Comparison of ENCODE assay signal across 8 cellular contexts in the genomic region with DNA sequence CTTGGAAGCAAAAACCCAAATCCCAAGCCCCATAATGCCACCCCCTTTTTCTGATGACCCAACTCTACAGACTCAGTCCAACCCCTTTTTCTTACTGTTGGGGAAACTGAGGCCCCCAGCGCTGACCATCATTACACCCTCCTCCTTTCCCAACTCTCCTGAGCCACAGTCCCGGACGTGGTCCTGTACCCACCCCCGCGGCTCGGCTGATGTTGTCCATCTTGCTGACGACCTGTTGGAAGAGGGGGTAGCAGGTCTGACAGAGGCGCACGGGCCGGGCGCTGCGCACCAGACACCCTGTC. TPM values are rescaled to one million over a fixed set of nuclear protein-coding genes. Genes with fewer than 3 reads are reported as not detected.
DNase-seq lines count a peak whose midpoint lies in the region; ATAC-seq and TF ChIP-seq lines count a peak whose summit lies in the region.

No MANE protein-coding gene starts in this region.

- H2AFZ ChIP-seq in SK-N-SH (ENCODE audit: low read depth) = peak overlapping the region; percentile 87; the same call in 1 of the 2 replicates

- POLR2A ChIA-PET in SK-N-SH (lab: Yijun Ruan, JAX) = no interaction called here

- ATAC-seq in GM18499 (IDR thresholded peaks at IDR 0.05; ENCODE audit: insufficient read depth, unreplicated experiment) (peak; percentile 21), HG02678 (IDR thresholded peaks at IDR 0.05; ENCODE audit: unreplicated experiment) (peak; percentile 31)

- H3K4me1 Mint-ChIP-seq in progenitor cell of endocrine pancreas (ENCODE audit: low read depth) = peaks cover 10% of the 10 kb centered on the region

- peak overlapping the region; percentile 93 for H3K4me2 ChIP-seq in SK-N-SH

- H3K27me3 Mint-ChIP-seq in progenitor cell of endocrine pancreas = peaks cover 14% of the 10 kb centered on the region

- H3K9me3 Mint-ChIP-seq in progenitor cell of endocrine pancreas (ENCODE audit: low read depth) = no peaks in the 10 kb centered on the region

- H3K27ac Mint-ChIP-seq in progenitor cell of endocrine pancreas = peak overlapping the region; percentile 64

- no peak for TF ChIP-seq EP300 in SK-N-SH (IDR thresholded peaks at IDR 0.05; ENCODE audit: borderline replicate concordance in 1 of 2, low read depth in 1 of 2, low read length in 1 of 2)

- peaks cover 12% of the 10 kb centered on the region; the same call in 1 of the 2 replicates for H3K79me2 ChIP-seq in SK-N-SH (ENCODE audit: insufficient read depth)

- H3K4me1 ChIP-seq in SK-N-SH (ENCODE audit: control insufficient read depth in 1 of 2, insufficient read depth in 2 of 2, low read depth in 1 of 2, low read length in 1 of 2) = peaks cover 4 to 11% of the 10 kb centered on the region in 2 experiments; a peak in 3 of 4 replicates

- peak overlapping the region; percentile 70 for H3K9ac ChIP-seq in SK-N-SH

- no peaks in the 10 kb centered on the region for H3K36me3 ChIP-seq in SK-N-SH (replicated peaks in 1 of 2; ENCODE audit: control insufficient read depth in 1 of 2, insufficient read depth in 2 of 2, low read length in 1 of 2)

- CTCF ChIA-PET in SK-N-SH (lab: Yijun Ruan, JAX) = interaction anchor here (1.2 kb wide), 1 partner anchor 453 kb away, joined by 3 read pairs; no protein-coding TSS in a partner anchor

- no peak for TF ChIP-seq RAD21 in SK-N-SH (IDR thresholded peaks at IDR 0.05; ENCODE audit: low read length)

- no peak for DNase-seq in SK-N-SH
- no peak for DNase-seq in fibroblast of villous mesenchyme (ENCODE audit: low read depth)
- DNase-seq in progenitor cell of endocrine pancreas (ENCODE audit: low spot score, unreplicated experiment) = no peak
- no peak for DNase-seq in C1 segment of cervical spinal cord (lab: John Stamatoyannopoulos, UW)
- DNase-seq in NCI-H2171 treated with DMSO at 0.1 percent for 48 hours (lab: John Stamatoyannopoulos, UW) = no peak
- no peak for DNase-seq in SK-N-DZ (ENCODE audit: low spot score)

- H3K9me3 ChIP-seq in SK-N-SH = no peaks in the 10 kb centered on the region

- no peaks in the 10 kb centered on the region for H3K27me3 ChIP-seq in SK-N-SH (ENCODE audit: insufficient read depth)

- H3K36me3 Mint-ChIP-seq in progenitor cell of endocrine pancreas (ENCODE audit: insufficient read depth) = peaks cover 2% of the 10 kb centered on the region

- TF ChIP-seq CTCF in SK-N-SH (IDR thresholded peaks at IDR 0.05) = no peak
- no peak for TF ChIP-seq CTCF in fibroblast of villous mesenchyme (IDR thresholded peaks at IDR 0.05; ENCODE audit: insufficient read depth, low read depth, low read length)
- TF ChIP-seq CTCF in progenitor cell of endocrine pancreas (IDR thresholded peaks at IDR 0.05; ENCODE audit: unreplicated experiment) = no peak

- 0% methylated on average over 7 of the region's 12 CpGs for WGBS in SK-N-SH (ENCODE audit: low lambda C conversion rate)

- H3K9me2 ChIP-seq in SK-N-SH = no peaks in the 10 kb centered on the region

- no peaks in the 10 kb centered on the region for H4K20me1 ChIP-seq in SK-N-SH (ENCODE audit: insufficient read depth)

- peak overlapping the region; percentile 90 to 94 for H3K4me3 ChIP-seq in SK-N-SH (ENCODE audit: low read depth in 2 of 2, low read length in 1 of 2)
- peak overlapping the region; percentile 89 for H3K4me3 ChIP-seq in fibroblast of villous mesenchyme (ENCODE audit: low read depth, low read length)

- peak overlapping the region; percentile 76 for H3K4me3 Mint-ChIP-seq in progenitor cell of endocrine pancreas (ENCODE audit: low read depth)

- no peaks in the 10 kb centered on the region for H3F3A ChIP-seq in SK-N-SH (replicated peaks; ENCODE audit: insufficient read depth)

- peak overlapping the region in 1 of 2 experiments; percentile 46; a peak in 1 of 4 replicates for H3K27ac ChIP-seq in SK-N-SH (ENCODE audit: low read depth in 2 of 2, low read length in 1 of 2)

TF ChIP-seq in SK-N-SH, 30 proteins besides CTCF, POLR2A, EP300 and RAD21:
- TF ChIP-seq MXI1 (IDR thresholded peaks at IDR 0.05; ENCODE audit: low read depth, low read length) = no peak
- TF ChIP-seq YY1 (IDR thresholded peaks at IDR 0.05; ENCODE audit: low read depth) = no peak
- no peak for TF ChIP-seq SMC3 (IDR thresholded peaks at IDR 0.05; ENCODE audit: low read depth, low read length)
- no peak for TF ChIP-seq JUND (IDR thresholded peaks at IDR 0.05)
- TF ChIP-seq, protein P1, sequence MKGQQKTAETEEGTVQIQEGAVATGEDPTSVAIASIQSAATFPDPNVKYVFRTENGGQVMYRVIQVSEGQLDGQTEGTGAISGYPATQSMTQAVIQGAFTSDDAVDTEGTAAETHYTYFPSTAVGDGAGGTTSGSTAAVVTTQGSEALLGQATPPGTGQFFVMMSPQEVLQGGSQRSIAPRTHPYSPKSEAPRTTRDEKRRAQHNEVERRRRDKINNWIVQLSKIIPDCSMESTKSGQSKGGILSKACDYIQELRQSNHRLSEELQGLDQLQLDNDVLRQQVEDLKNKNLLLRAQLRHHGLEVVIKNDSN (IDR thresholded peaks at IDR 0.05; ENCODE audit: borderline replicate concordance, low read depth) = no peak
- no peak for TF ChIP-seq RFX5 (IDR thresholded peaks at IDR 0.05; ENCODE audit: low read length)
- TF ChIP-seq, protein P2, sequence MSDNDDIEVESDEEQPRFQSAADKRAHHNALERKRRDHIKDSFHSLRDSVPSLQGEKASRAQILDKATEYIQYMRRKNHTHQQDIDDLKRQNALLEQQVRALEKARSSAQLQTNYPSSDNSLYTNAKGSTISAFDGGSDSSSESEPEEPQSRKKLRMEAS (IDR thresholded peaks at IDR 0.05; ENCODE audit: low read depth) = no peak
- TF ChIP-seq EZH2phosphoT487 (IDR thresholded peaks at IDR 0.05; ENCODE audit: borderline replicate concordance, low read depth) = no peak
- TF ChIP-seq NFIC (IDR thresholded peaks at IDR 0.05; ENCODE audit: borderline replicate concordance) = no peak
- TF ChIP-seq, protein P3, sequence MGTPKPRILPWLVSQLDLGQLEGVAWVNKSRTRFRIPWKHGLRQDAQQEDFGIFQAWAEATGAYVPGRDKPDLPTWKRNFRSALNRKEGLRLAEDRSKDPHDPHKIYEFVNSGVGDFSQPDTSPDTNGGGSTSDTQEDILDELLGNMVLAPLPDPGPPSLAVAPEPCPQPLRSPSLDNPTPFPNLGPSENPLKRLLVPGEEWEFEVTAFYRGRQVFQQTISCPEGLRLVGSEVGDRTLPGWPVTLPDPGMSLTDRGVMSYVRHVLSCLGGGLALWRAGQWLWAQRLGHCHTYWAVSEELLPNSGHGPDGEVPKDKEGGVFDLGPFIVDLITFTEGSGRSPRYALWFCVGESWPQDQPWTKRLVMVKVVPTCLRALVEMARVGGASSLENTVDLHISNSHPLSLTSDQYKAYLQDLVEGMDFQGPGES (IDR thresholded peaks at IDR 0.05; ENCODE audit: low read depth, low read length) = no peak
- TF ChIP-seq, protein P4, sequence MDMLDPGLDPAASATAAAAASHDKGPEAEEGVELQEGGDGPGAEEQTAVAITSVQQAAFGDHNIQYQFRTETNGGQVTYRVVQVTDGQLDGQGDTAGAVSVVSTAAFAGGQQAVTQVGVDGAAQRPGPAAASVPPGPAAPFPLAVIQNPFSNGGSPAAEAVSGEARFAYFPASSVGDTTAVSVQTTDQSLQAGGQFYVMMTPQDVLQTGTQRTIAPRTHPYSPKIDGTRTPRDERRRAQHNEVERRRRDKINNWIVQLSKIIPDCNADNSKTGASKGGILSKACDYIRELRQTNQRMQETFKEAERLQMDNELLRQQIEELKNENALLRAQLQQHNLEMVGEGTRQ (IDR thresholded peaks at IDR 0.05; ENCODE audit: borderline replicate concordance, low read depth, low read length) = no peak
- TF ChIP-seq FOXJ3 (CRISPR knock-in tag; IDR thresholded peaks at IDR 0.05) = no peak
- no peak for TF ChIP-seq TCF12 (IDR thresholded peaks at IDR 0.05)
- TF ChIP-seq, protein P5, sequence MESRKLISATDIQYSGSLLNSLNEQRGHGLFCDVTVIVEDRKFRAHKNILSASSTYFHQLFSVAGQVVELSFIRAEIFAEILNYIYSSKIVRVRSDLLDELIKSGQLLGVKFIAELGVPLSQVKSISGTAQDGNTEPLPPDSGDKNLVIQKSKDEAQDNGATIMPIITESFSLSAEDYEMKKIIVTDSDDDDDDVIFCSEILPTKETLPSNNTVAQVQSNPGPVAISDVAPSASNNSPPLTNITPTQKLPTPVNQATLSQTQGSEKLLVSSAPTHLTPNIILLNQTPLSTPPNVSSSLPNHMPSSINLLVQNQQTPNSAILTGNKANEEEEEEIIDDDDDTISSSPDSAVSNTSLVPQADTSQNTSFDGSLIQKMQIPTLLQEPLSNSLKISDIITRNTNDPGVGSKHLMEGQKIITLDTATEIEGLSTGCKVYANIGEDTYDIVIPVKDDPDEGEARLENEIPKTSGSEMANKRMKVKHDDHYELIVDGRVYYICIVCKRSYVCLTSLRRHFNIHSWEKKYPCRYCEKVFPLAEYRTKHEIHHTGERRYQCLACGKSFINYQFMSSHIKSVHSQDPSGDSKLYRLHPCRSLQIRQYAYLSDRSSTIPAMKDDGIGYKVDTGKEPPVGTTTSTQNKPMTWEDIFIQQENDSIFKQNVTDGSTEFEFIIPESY (IDR thresholded peaks at IDR 0.05; ENCODE audit: borderline replicate concordance, low read depth) = no peak
- TF ChIP-seq, protein P6, sequence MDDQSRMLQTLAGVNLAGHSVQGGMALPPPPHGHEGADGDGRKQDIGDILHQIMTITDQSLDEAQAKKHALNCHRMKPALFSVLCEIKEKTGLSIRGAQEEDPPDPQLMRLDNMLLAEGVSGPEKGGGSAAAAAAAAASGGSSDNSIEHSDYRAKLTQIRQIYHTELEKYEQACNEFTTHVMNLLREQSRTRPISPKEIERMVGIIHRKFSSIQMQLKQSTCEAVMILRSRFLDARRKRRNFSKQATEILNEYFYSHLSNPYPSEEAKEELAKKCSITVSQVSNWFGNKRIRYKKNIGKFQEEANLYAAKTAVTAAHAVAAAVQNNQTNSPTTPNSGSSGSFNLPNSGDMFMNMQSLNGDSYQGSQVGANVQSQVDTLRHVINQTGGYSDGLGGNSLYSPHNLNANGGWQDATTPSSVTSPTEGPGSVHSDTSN (IDR thresholded peaks at IDR 0.05) = no peak
- TF ChIP-seq SIN3A (IDR thresholded peaks at IDR 0.05; ENCODE audit: borderline replicate concordance, low read depth, low read length) = no peak
- TF ChIP-seq FOXM1 (IDR thresholded peaks at IDR 0.05; ENCODE audit: low read depth) = no peak
- TF ChIP-seq NRF1 (IDR thresholded peaks at IDR 0.05; ENCODE audit: low read depth, low read length) = no peak
- TF ChIP-seq FOSL2 (IDR thresholded peaks at IDR 0.05; ENCODE audit: borderline replicate concordance, low read depth) = no peak
- no peak for TF ChIP-seq GABPA (IDR thresholded peaks at IDR 0.05; ENCODE audit: low read depth)

RNA-seq across cellular contexts. Expression of a gene that starts 0.5 kb away (rescaled TPM):
- polyA plus RNA-seq in SK-N-SH (2012; rRNA removed) = 10.1 and 12.9 TPM in 2 replicates
- 12.3 and 12.4 TPM in 2 replicates for polyA plus RNA-seq in SK-N-SH (2012; cell fraction: cytosol; rRNA removed)
- 14.9 and 22.1 TPM in 2 replicates for polyA plus RNA-seq in SK-N-SH (2012; cell fraction: nucleus; rRNA removed)
- total RNA-seq in fibroblast of villous mesenchyme (32.5 and 43.2 TPM in 2 replicates), progenitor cell of endocrine pancreas (8.2 and 11.8 TPM in 2 replicates)
- 25.6 and 30.1 TPM in 2 replicates for polyA plus RNA-seq in SK-N-DZ (2014; cell fraction: cytosol; rRNA removed)
- 16.9 and 36.0 TPM in 2 replicates for polyA plus RNA-seq in SK-N-DZ (2014; cell fraction: nucleus; rRNA removed)
